Comparison of ENCODE assay signal across 8 cellular contexts in genomic region chr5:87069974-87070608, GRCh38.
DNase-seq lines count a peak whose midpoint lies in the region; ATAC-seq lines count a peak whose summit lies in the region.

No MANE protein-coding gene starts in this region.

- DNase-seq in AML-193 (lab: John Stamatoyannopoulos, UW) (peak; percentile 49 to 61), HT-29 (ENCODE audit: low spot score) (peak; percentile 90), amniotic epithelial cell (ENCODE audit: low read depth) (peak; percentile 62), kidney glomerular epithelial cell (lab: John Stamatoyannopoulos, UW) (peak; percentile 73), NCI-H1930 (lab: John Stamatoyannopoulos, UW) (no peak), putamen (ENCODE audit: low spot score) (no peak), T1000 (lab: John Stamatoyannopoulos, UW) (no peak)

- ATAC-seq in GM18868 (IDR thresholded peaks at IDR 0.05; ENCODE audit: unreplicated experiment): peak; percentile 74

Comparison
In these comparisons a context has a peak if more than half of its experiments do, and no peak if none do; other contexts are left out.
1. DNase-seq: peak in AML-193 (2 of 2), HT-29 (single experiment), amniotic epithelial cell (single experiment) and kidney glomerular epithelial cell (single experiment); none in NCI-H1930 (0 of 2), putamen (single experiment) and T1000 (single experiment).